In the genomic region with DNA sequence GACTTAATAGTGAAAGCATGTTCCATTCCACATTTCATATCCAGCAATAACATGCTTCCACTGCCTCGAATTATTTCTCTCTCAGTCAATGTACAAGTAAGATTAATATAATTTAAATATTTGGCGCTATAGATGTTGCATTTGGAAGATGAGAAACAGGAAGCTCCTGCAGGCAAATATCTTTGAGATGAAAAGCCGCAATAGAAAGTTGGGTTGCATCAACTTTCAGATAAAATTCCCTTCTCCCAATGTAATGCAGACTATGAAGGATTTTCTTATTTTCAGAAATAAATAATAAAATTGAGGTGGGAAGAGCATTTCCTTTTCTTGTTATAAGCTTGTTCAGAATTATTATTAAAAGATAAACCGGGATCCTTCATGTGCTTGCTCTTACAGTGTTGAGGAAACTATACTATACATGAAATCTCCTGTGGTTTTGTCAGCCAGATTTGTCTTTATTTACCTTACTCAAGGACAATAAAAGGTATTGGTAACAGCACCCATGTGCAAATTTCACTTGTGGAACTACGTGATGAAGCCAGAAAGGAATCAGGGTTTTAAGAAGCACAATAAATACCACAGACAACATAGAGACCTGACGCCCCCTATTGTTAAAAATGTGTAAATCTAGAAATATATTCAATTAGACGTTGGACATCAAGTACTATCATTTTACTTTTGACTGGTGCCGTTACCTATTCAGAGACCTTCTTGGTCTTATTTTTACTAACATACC, we compare ENCODE assay signal across 10 cellular contexts.
DNase-seq lines count a peak whose midpoint lies in the region; ATAC-seq, FAIRE-seq and TF ChIP-seq lines count a peak whose summit lies in the region.
"Had no signal": no experiment of that assay in that cellular context is flagged by ENCODE, and none has a peak within 500 bp of the region (broad histone marks: within the 10 kb centered on the region; RNA-seq: fewer than 3 reads in every experiment).

No MANE protein-coding gene starts in this region.

- H2BK120ac ChIP-seq in H1 (replicated peaks; ENCODE audit: low read depth, low read length), result no peak overlapping the region

- no peak overlapping the region for H4K5ac ChIP-seq in H1 (ENCODE audit: insufficient read length, low read depth, low read length)

- no peak overlapping the region for H2BK20ac ChIP-seq in H1 (ENCODE audit: low read length)

- no peaks in the 10 kb centered on the region for H3K23me2 ChIP-seq in H1 (ENCODE audit: low read depth, low read length)

- no peak overlapping the region for H2BK12ac ChIP-seq in H1 (ENCODE audit: low read depth, low read length)

- H3K4me1 Mint-ChIP-seq in CD4-positive, alpha-beta memory T cell, result no peaks in the 10 kb centered on the region

- peak in 1 of 3 experiments; percentile 46; a peak in 2 of 4 replicates for TF ChIP-seq CTCF in H1 (IDR thresholded peaks at IDR 0.05; ENCODE audit: control extremely low read depth in 1 of 3, insufficient read depth in 1 of 3, low read depth in 1 of 3, low read length in 3 of 3)

- H3K36me3 ChIP-seq in H1 (ENCODE audit: control insufficient read depth in 2 of 4, insufficient read depth in 4 of 4, low read length in 3 of 4), result no peaks in the 10 kb centered on the region
- no peaks in the 10 kb centered on the region for H3K36me3 ChIP-seq in CD4-positive, alpha-beta memory T cell (ENCODE audit: insufficient read depth, low read length)

- H3K9me3 Mint-ChIP-seq in CD4-positive, alpha-beta memory T cell, result peaks cover 0 to 3% (median 0%) of the 10 kb centered on the region in 8 donors

- no peak overlapping the region for H4K8ac ChIP-seq in H1 (ENCODE audit: extremely low read depth, insufficient read depth, low read length)

- H3K79me2 ChIP-seq in H1 (ENCODE audit: control insufficient read depth in 1 of 2, insufficient read depth in 2 of 2, low read length in 2 of 2), result no peaks in the 10 kb centered on the region

- H3K4me3 ChIP-seq in H1 (ENCODE audit: extremely low read depth in 1 of 4, insufficient read depth in 2 of 4, low read depth in 3 of 4, low read length in 4 of 4), result no peak overlapping the region
- H3K4me3 ChIP-seq in CD4-positive, alpha-beta memory T cell (ENCODE audit: low read length in 2 of 2), result no peak overlapping the region

- H3K9ac ChIP-seq in H1 (replicated peaks in 1 of 4; ENCODE audit: extremely low read depth in 1 of 4, low read depth in 3 of 4, low read length in 3 of 4), result no peak overlapping the region

- WGBS in H1 (ENCODE audit: extremely low coverage in 1 of 2, insufficient coverage in 1 of 2, insufficient read length in 1 of 2, insufficient replicate concordance in 2 of 2, low coverage in 1 of 2, low lambda C conversion rate in 2 of 2, missing lambda C conversion rate in 1 of 2), 2 experiments, result 68% methylated on average over 8 of the region's 8 CpGs; no CpG with 5 or more reads in 1 of the 2 experiments

- no peak overlapping the region for H3K27ac Mint-ChIP-seq in CD4-positive, alpha-beta memory T cell

- intact Hi-C loops in CD4-positive, alpha-beta memory T cell (cut with micrococcal nuclease), result no loop called here

- H2BK5ac ChIP-seq in H1 (ENCODE audit: low read depth, low read length), result no peak overlapping the region

- ATAC-seq in HG02973 (IDR thresholded peaks at IDR 0.05; ENCODE audit: unreplicated experiment), result no peak

- H3K4me1 ChIP-seq in H1 (replicated peaks in 1 of 4; ENCODE audit: control insufficient read depth in 3 of 4, insufficient read depth in 4 of 4, low read length in 3 of 4), result no peaks in the 10 kb centered on the region
- H3K4me1 ChIP-seq in CD4-positive, alpha-beta memory T cell (ENCODE audit: insufficient read depth, low read length), result no peaks in the 10 kb centered on the region

- H3K9me3 ChIP-seq in H1 (ENCODE audit: insufficient read depth in 2 of 2, low read depth in 1 of 2, low read length in 1 of 2), result no peaks in the 10 kb centered on the region
- no peaks in the 10 kb centered on the region for H3K9me3 ChIP-seq in CD4-positive, alpha-beta memory T cell (ENCODE audit: control insufficient read depth in 1 of 2, low read length in 2 of 2)

- H3K4ac ChIP-seq in H1 (replicated peaks; ENCODE audit: insufficient read length, low read depth, low read length), result no peak overlapping the region

- CTCF ChIA-PET in H1 (lab: Charles Lee; ENCODE audit: partially characterized antibody), result interaction anchor here (0.5 to 2.4 kb wide), 17 partner anchors 10 to 1200 kb away, joined by 3 to 13 read pairs (median 3); no protein-coding TSS in a partner anchor
- CTCF ChIA-PET in CD4-positive, alpha-beta memory T cell (lab: Charles Lee; ENCODE audit: partially characterized antibody), result no interaction called here

- H3K36me3 Mint-ChIP-seq in CD4-positive, alpha-beta memory T cell, result no peaks in the 10 kb centered on the region

- H3K27me3 Mint-ChIP-seq in CD4-positive, alpha-beta memory T cell, result no peaks in the 10 kb centered on the region

- H3K14ac ChIP-seq in H1 (ENCODE audit: insufficient read length), result no peak overlapping the region

- H3K18ac ChIP-seq in H1 (ENCODE audit: extremely low read depth, low read length), result no peak overlapping the region

- no peak overlapping the region for H3K56ac ChIP-seq in H1 (replicated peaks; ENCODE audit: insufficient read length, low read depth, low read length)

- DNase-seq in NCI-H2196 treated with DMSO at 0.1 percent for 48 hours (lab: John Stamatoyannopoulos, UW; ENCODE audit: unreplicated experiment) (peak; percentile 2), NCI-H2196 (lab: John Stamatoyannopoulos, UW; ENCODE audit: unreplicated experiment) (no peak), NCI-H446 treated with DMSO at 0.1 percent for 48 hours (lab: John Stamatoyannopoulos, UW) (peak; percentile 12), H1 (ENCODE audit: low read depth in 1 of 2, low spot score in 2 of 2) (no peak), renal cortical epithelial cell (ENCODE audit: low read depth) (peak; percentile 47), germinal center (ENCODE audit: low spot score) (no peak)
- DNase-seq in CD4-positive, alpha-beta memory T cell, result no peak
- DNase-seq: NCI-H1048 had no signal

- POLR2A ChIA-PET in H1 (lab: Charles Lee; ENCODE audit: partially characterized antibody), result no interaction called here
- POLR2A ChIA-PET in CD4-positive, alpha-beta memory T cell (lab: Charles Lee; ENCODE audit: partially characterized antibody), result no interaction called here

- H3K79me1 ChIP-seq in H1 (ENCODE audit: low read depth, low read length), result no peaks in the 10 kb centered on the region

- peak; percentile 53 to 54 for TF ChIP-seq RAD21 in H1 (IDR thresholded peaks at IDR 0.05 in 1 of 2, conservative IDR thresholded peaks at IDR 0.05 in 1 of 2; ENCODE audit: low read depth in 2 of 2, low read length in 2 of 2)

- FAIRE-seq in H1 (lab: Jason Lieb, UNC), result no peak
- FAIRE-seq: endometrium had no signal

- no peak overlapping the region for H2AK5ac ChIP-seq in H1 (ENCODE audit: low read depth, low read length)

- H4K20me1 ChIP-seq in H1 (replicated peaks in 1 of 2; ENCODE audit: control insufficient read depth in 1 of 2, insufficient read depth in 2 of 2, low read length in 2 of 2), result no peaks in the 10 kb centered on the region

- TF ChIP-seq POLR2A in H1 (IDR thresholded peaks at IDR 0.05; ENCODE audit: control extremely low read depth in 1 of 2, low read depth in 2 of 2, low read length in 2 of 2), result no peak

- H3K23ac ChIP-seq in H1 (ENCODE audit: insufficient read length), result no peak overlapping the region

- H3K4me2 ChIP-seq in H1 (ENCODE audit: insufficient read depth in 1 of 2, low read depth in 2 of 2, low read length in 2 of 2), result no peak overlapping the region

- no peak overlapping the region for H2AFZ ChIP-seq in H1 (ENCODE audit: low read length)

- H3K4me3 Mint-ChIP-seq in CD4-positive, alpha-beta memory T cell, result no peak overlapping the region

- H3K27me3 ChIP-seq in H1 (replicated peaks in 1 of 4; ENCODE audit: control insufficient read depth in 3 of 4, extremely low read depth in 1 of 4, insufficient read depth in 3 of 4, low read length in 3 of 4), result no peaks in the 10 kb centered on the region
- no peaks in the 10 kb centered on the region for H3K27me3 ChIP-seq in CD4-positive, alpha-beta memory T cell (ENCODE audit: insufficient read depth, low read length)

- H2BK15ac ChIP-seq in H1 (ENCODE audit: low read length), result no peak overlapping the region

- no peak overlapping the region for H3K27ac ChIP-seq in H1 (ENCODE audit: low read depth, low read length)
- H3K27ac ChIP-seq in CD4-positive, alpha-beta memory T cell (ENCODE audit: low read depth, low read length), result no peak overlapping the region

- no peak overlapping the region for H4K91ac ChIP-seq in H1 (replicated peaks; ENCODE audit: insufficient read length, low read length)

- TF ChIP-seq EP300 in H1 (IDR thresholded peaks at IDR 0.05; ENCODE audit: borderline replicate concordance in 1 of 2, low read depth in 2 of 2, low read length in 2 of 2), result no peak

TF ChIP-seq in H1, 55 proteins besides CTCF, POLR2A, EP300 and RAD21:
- TF ChIP-seq TEAD4 (IDR thresholded peaks at IDR 0.05; ENCODE audit: low read depth, low read length), result peak; percentile 64; the same call in 1 of the 2 replicates
- TF ChIP-seq FOSL1 (IDR thresholded peaks at IDR 0.05; ENCODE audit: insufficient read depth, low read depth, low read length), result no peak

Comparison
In these comparisons a context has a peak if more than half of its experiments do, and no peak if none do; other contexts are left out.
1. DNase-seq: peak in NCI-H2196 treated with DMSO at 0.1 percent for 48 hours (single experiment), NCI-H446 treated with DMSO at 0.1 percent for 48 hours (single experiment) and renal cortical epithelial cell (single experiment); none in NCI-H2196 (single experiment), H1 (0 of 2), CD4-positive, alpha-beta memory T cell (0 of 5) and germinal center (single experiment).